ENCODE assay signal across 19 cellular contexts in the genomic region with DNA sequence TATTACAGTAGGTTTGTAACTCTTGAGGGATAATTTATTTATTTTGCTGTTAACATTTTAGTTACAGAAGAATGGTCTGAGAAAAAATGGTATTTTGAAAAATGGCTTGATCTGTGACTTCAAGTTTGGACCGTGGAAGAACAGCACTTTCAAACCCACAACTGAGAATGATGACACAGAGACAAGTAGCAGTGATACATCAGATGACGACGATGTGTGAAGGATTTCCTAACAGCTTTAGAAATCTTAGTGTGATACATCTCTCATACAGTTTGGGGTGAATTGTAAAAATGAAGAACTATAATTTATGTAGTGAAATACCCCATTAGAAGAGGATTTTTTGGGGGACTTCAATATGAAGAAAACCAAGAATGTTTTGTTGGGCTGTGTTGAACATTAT.
DNase-seq lines count a peak whose midpoint lies in the region; ATAC-seq, FAIRE-seq and TF ChIP-seq lines count a peak whose summit lies in the region.
"Had no signal": no experiment of that assay in that cellular context is flagged by ENCODE, and none has a peak within 500 bp of the region (broad histone marks: within the 10 kb centered on the region; RNA-seq: fewer than 3 reads in every experiment).

No MANE protein-coding gene starts in this region.

- peak; percentile 52 to 76 for ATAC-seq in activated naive CD4-positive, alpha-beta T cell treated with anti-CD3 and anti-CD28 coated beads, Interleukin-2, amount 50 U/mL, for 72 hours
- peak; percentile 58 for ATAC-seq in stimulated activated naive CD8-positive, alpha-beta T cell treated with anti-CD3 and anti-CD28 coated beads, Interleukin-15, Interleukin-2, amounts not matched to agents 100 U/mL and 50 U/mL, for 24 hours
- ATAC-seq: HepG2, PC-3 had no signal

- H3K79me2 ChIP-seq in mammary epithelial cell (ENCODE audit: insufficient read depth, low read length) (peaks cover 9% of the 10 kb centered on the region), SK-N-SH (ENCODE audit: insufficient read depth) (no peaks in the 10 kb centered on the region)

- intact Hi-C loops in mammary epithelial cell (cut with micrococcal nuclease) = no loop called here

- H3K27ac ChIP-seq in mammary epithelial cell (ENCODE audit: insufficient read depth, low read depth, low read length) (no peak overlapping the region), SK-N-SH (ENCODE audit: low read depth in 2 of 2, low read length in 1 of 2) (no peak overlapping the region)
- H3K27ac ChIP-seq: C4-2B had no signal

- H3K9ac ChIP-seq in mammary epithelial cell (ENCODE audit: insufficient read depth, low read length) = no peak overlapping the region
- no peak overlapping the region for H3K9ac ChIP-seq in SK-N-SH

- H3K36me3 ChIP-seq in mammary epithelial cell (ENCODE audit: insufficient read depth, low read length) (peaks cover 10% of the 10 kb centered on the region), SK-N-SH (replicated peaks in 1 of 2; ENCODE audit: control insufficient read depth in 1 of 2, insufficient read depth in 2 of 2, low read length in 1 of 2) (peaks cover 46 to 49% of the 10 kb centered on the region in 2 experiments)

- H4K20me1 ChIP-seq in mammary epithelial cell (ENCODE audit: insufficient read depth, low read length) (no peaks in the 10 kb centered on the region), SK-N-SH (ENCODE audit: insufficient read depth) (no peaks in the 10 kb centered on the region)

- H3K4me2 ChIP-seq in mammary epithelial cell (ENCODE audit: insufficient read depth, low read depth, low read length) (no peak overlapping the region), SK-N-SH (no peak overlapping the region)

- H3F3A ChIP-seq in SK-N-SH (replicated peaks; ENCODE audit: insufficient read depth) = peaks cover 4% of the 10 kb centered on the region

- H3K27ac Mint-ChIP-seq in activated naive CD4-positive, alpha-beta T cell treated with anti-CD3 and anti-CD28 coated beads, Interleukin-2, amount 50 U/mL, for 72 hours = no peak overlapping the region

- TF ChIP-seq RAD21 in SK-N-SH (IDR thresholded peaks at IDR 0.05; ENCODE audit: low read length) = no peak

- in situ Hi-C loops in mammary epithelial cell (cut with MboI; ENCODE audit: low sequenced_read_pairs in 2 of 2) = loop anchor here (25.0 kb wide), 1 partner anchor 1000 kb away; no protein-coding TSS in a partner anchor

- no peaks in the 10 kb centered on the region for H3K9me3 Mint-ChIP-seq in activated naive CD4-positive, alpha-beta T cell treated with anti-CD3 and anti-CD28 coated beads, Interleukin-2, amount 50 U/mL, for 72 hours
- H3K9me3 Mint-ChIP-seq: H9 had no signal

- BruUV-seq in mammary epithelial cell (replicated peaks; lab: Mats Ljungman, UMichigan) = TSS peak; percentile 30

- DNase-seq in activated naive CD4-positive, alpha-beta T cell treated with anti-CD3 and anti-CD28 coated beads, Interleukin-2, amount 50 U/mL, for 72 hours (ENCODE audit: low spot score in 2 of 2) = no peak
- no peak for DNase-seq in activated naive CD4-positive, alpha-beta T cell (lab: John Stamatoyannopoulos, UW)
- DNase-seq in H54 (ENCODE audit: insufficient read length, low spot score) (no peak), mammary epithelial cell (no peak), SK-N-SH (no peak), NCI-H1417 treated with DMSO at 0.1 percent for 48 hours (lab: John Stamatoyannopoulos, UW) (no peak)
- no peak for DNase-seq in stimulated activated naive CD8-positive, alpha-beta T cell treated with anti-CD3 and anti-CD28 coated beads, Interleukin-15, Interleukin-2, amounts not matched to agents 100 U/mL and 50 U/mL, for 24 hours
- DNase-seq: DMS79 treated with DMSO at 0.1 percent for 48 hours, H9, KBM-7, NCI-H1436, NCI-H2029, NCI-H345, NCI-H526, PC-3, RPMI8226, SHP77 treated with DMSO at 0.1 percent for 48 hours had no signal

- 71% methylated on average over 3 of the region's 3 CpGs for WGBS in mammary epithelial cell (ENCODE audit: low coverage, missing lambda C conversion rate)
- 94% methylated on average over 3 of the region's 3 CpGs for WGBS in SK-N-SH (ENCODE audit: low lambda C conversion rate)

- H3K9me3 ChIP-seq in mammary epithelial cell (replicated peaks; ENCODE audit: insufficient read depth, low read length) = no peaks in the 10 kb centered on the region
- no peaks in the 10 kb centered on the region for H3K9me3 ChIP-seq in SK-N-SH

- H2AFZ ChIP-seq in mammary epithelial cell (ENCODE audit: low read depth, low read length) (no peak overlapping the region), SK-N-SH (ENCODE audit: low read depth) (no peak overlapping the region)

- dilution Hi-C loops in mammary epithelial cell (cut with HindIII; ENCODE audit: low sequenced_read_pairs) = loop anchor here (5.0 kb wide), 1 partner anchor 100 kb away; no protein-coding TSS in a partner anchor

- CTCF ChIA-PET in mammary epithelial cell (lab: Charles Lee; ENCODE audit: low non-redundant PET) (no interaction called here), SK-N-SH (lab: Yijun Ruan, JAX) (interaction anchor here (1.6 kb wide), 1 partner anchor 12 kb away, joined by 4 read pairs; no protein-coding TSS in a partner anchor)

- H3K27me3 ChIP-seq in mammary epithelial cell (ENCODE audit: insufficient read depth, low read length) = no peaks in the 10 kb centered on the region
- H3K27me3 ChIP-seq in SK-N-SH (ENCODE audit: insufficient read depth) = no peaks in the 10 kb centered on the region

- TF ChIP-seq CTCF in mammary epithelial cell (conservative IDR thresholded peaks at IDR 0.05 in 1 of 2, IDR thresholded peaks at IDR 0.05 in 1 of 2; ENCODE audit: extremely low read depth in 1 of 2, insufficient read depth in 1 of 2, low read depth in 1 of 2, low read length in 2 of 2) (no peak), SK-N-SH (IDR thresholded peaks at IDR 0.05) (no peak)

- no peaks in the 10 kb centered on the region for H3K4me1 ChIP-seq in mammary epithelial cell (ENCODE audit: insufficient read depth, low read length)
- no peaks in the 10 kb centered on the region; a peak in 1 of 4 replicates for H3K4me1 ChIP-seq in SK-N-SH (ENCODE audit: control insufficient read depth in 1 of 2, insufficient read depth in 2 of 2, low read depth in 1 of 2, low read length in 1 of 2)

- H3K4me3 ChIP-seq in mammary epithelial cell (replicated peaks in 1 of 3; ENCODE audit: insufficient read depth in 1 of 3, low read depth in 2 of 3, low read length in 3 of 3) (no peak overlapping the region), SK-N-SH (ENCODE audit: low read depth in 2 of 2, low read length in 1 of 2) (no peak overlapping the region)

- POLR2A ChIA-PET in SK-N-SH (lab: Yijun Ruan, JAX) = no interaction called here

- peaks cover 14 to 39% of the 10 kb centered on the region in 2 donors for H3K36me3 Mint-ChIP-seq in activated naive CD4-positive, alpha-beta T cell treated with anti-CD3 and anti-CD28 coated beads, Interleukin-2, amount 50 U/mL, for 72 hours

- no peak for TF ChIP-seq EP300 in SK-N-SH (IDR thresholded peaks at IDR 0.05; ENCODE audit: borderline replicate concordance in 1 of 2, low read depth in 1 of 2, low read length in 1 of 2)

- H3K9me2 ChIP-seq in SK-N-SH = no peaks in the 10 kb centered on the region

- no peak for TF ChIP-seq POLR2A in H54 (IDR thresholded peaks at IDR 0.05; ENCODE audit: low read depth, low read length)

- FAIRE-seq in H54 (lab: Jason Lieb, UNC) = peak; percentile 33
- FAIRE-seq: HepG2 had no signal

TF ChIP-seq in SK-N-SH, 30 proteins besides CTCF, POLR2A, EP300 and RAD21:
- TF ChIP-seq RCOR1 (IDR thresholded peaks at IDR 0.05; ENCODE audit: low read length) (no peak), FOXJ3 (CRISPR knock-in tag; IDR thresholded peaks at IDR 0.05) (no peak), SIN3A (IDR thresholded peaks at IDR 0.05; ENCODE audit: borderline replicate concordance, low read depth, low read length) (no peak), YY1 (IDR thresholded peaks at IDR 0.05; ENCODE audit: low read depth) (no peak), RXRA (IDR thresholded peaks at IDR 0.05; ENCODE audit: borderline replicate concordance, low read depth) (no peak), MEF2A (IDR thresholded peaks at IDR 0.05; ENCODE audit: borderline replicate concordance, low read depth) (no peak), TAF1 (IDR thresholded peaks at IDR 0.05; ENCODE audit: borderline replicate concordance, low read depth, low read length) (no peak), POLR2AphosphoS5 (IDR thresholded peaks at IDR 0.05; ENCODE audit: low read depth, low read length) (no peak), GATA2 (CRISPR knock-in tag; IDR thresholded peaks at IDR 0.05) (no peak), PBX3 (IDR thresholded peaks at IDR 0.05) (no peak), TCF12 (IDR thresholded peaks at IDR 0.05) (no peak), ELF1 (IDR thresholded peaks at IDR 0.05) (no peak)
- TF ChIP-seq, protein P1, sequence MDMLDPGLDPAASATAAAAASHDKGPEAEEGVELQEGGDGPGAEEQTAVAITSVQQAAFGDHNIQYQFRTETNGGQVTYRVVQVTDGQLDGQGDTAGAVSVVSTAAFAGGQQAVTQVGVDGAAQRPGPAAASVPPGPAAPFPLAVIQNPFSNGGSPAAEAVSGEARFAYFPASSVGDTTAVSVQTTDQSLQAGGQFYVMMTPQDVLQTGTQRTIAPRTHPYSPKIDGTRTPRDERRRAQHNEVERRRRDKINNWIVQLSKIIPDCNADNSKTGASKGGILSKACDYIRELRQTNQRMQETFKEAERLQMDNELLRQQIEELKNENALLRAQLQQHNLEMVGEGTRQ (IDR thresholded peaks at IDR 0.05; ENCODE audit: borderline replicate concordance, low read depth, low read length) = no peak
TF ChIP-seq in SK-N-SH: peak in this region for 0.
